10 cellular contexts compared by ENCODE assay signal in genomic region chr17:4703330-4703691, GRCh38. TPM values are rescaled to one million over a fixed set of nuclear protein-coding genes. Genes with fewer than 3 reads are reported as not detected.
DNase-seq lines count a peak whose midpoint lies in the region; ATAC-seq and TF ChIP-seq lines count a peak whose summit lies in the region.
"Had no signal": no experiment of that assay in that cellular context is flagged by ENCODE, and none has a peak within 500 bp of the region (broad histone marks: within the 10 kb centered on the region; RNA-seq: fewer than 3 reads in every experiment).

No MANE protein-coding gene starts in this region.

- DNase-seq in activated CD4-positive, alpha-beta T cell treated with anti-CD3 and anti-CD28 coated beads for 36 hours: no peak
- no peak for DNase-seq in activated CD4-positive, alpha-beta T cell treated with anti-CD3 and anti-CD28 coated beads, Interleukin-2, amount 50 U/mL, for 4 hours
- no peak for DNase-seq in activated naive CD8-positive, alpha-beta T cell treated with anti-CD3 and anti-CD28 coated beads, Interleukin-2, amount 50 U/mL, for 24 hours
- DNase-seq in suprapubic skin (ENCODE audit: low spot score in 2 of 2): no peak
- DNase-seq in stimulated activated CD4-positive, alpha-beta T cell treated with anti-CD3 and anti-CD28 coated beads, Interleukin-2, amount 100 ng/mL, for 24 hours: no peak
- no peak for DNase-seq in hepatic stellate cell (ENCODE audit: low spot score)

- H3K27me3 Mint-ChIP-seq in activated CD4-positive, alpha-beta T cell treated with anti-CD3 and anti-CD28 coated beads for 36 hours: no peaks in the 10 kb centered on the region
- no peaks in the 10 kb centered on the region for H3K27me3 Mint-ChIP-seq in activated naive CD8-positive, alpha-beta T cell treated with anti-CD3 and anti-CD28 coated beads, Interleukin-2, amount 50 U/mL, for 24 hours

- H3K27me3 ChIP-seq in layer of hippocampus (ENCODE audit: control insufficient read depth, insufficient read depth, low read length) (no peaks in the 10 kb centered on the region), suprapubic skin (no peaks in the 10 kb centered on the region)

- H3K4me1 Mint-ChIP-seq in activated CD4-positive, alpha-beta T cell treated with anti-CD3 and anti-CD28 coated beads for 36 hours: peaks cover 53% of the 10 kb centered on the region
- peaks cover 56% of the 10 kb centered on the region for H3K4me1 Mint-ChIP-seq in activated naive CD8-positive, alpha-beta T cell treated with anti-CD3 and anti-CD28 coated beads, Interleukin-2, amount 50 U/mL, for 24 hours

- H3K36me3 ChIP-seq in suprapubic skin: no peaks in the 10 kb centered on the region

- peak overlapping the region; percentile 93 for H3K4me3 ChIP-seq in suprapubic skin

- no peak for TF ChIP-seq POLR2A in suprapubic skin (IDR thresholded peaks at IDR 0.05)

- H3K27ac ChIP-seq in layer of hippocampus (ENCODE audit: low read depth, low read length): peak overlapping the region; percentile 82
- no peak overlapping the region for H3K27ac ChIP-seq in suprapubic skin

- peaks cover 26% of the 10 kb centered on the region for H3K4me1 ChIP-seq in suprapubic skin

- no peak for TF ChIP-seq EP300 in suprapubic skin (IDR thresholded peaks at IDR 0.05)

- intact Hi-C loops in activated CD4-positive, alpha-beta T cell treated with anti-CD3 and anti-CD28 coated beads for 36 hours (cut with DNase I, micrococcal nuclease): loop anchor here in 1 of 2 experiments (5.0 to 10.0 kb wide), 2 partner anchors 561 to 979 kb away; partner anchors contain the start of genes CYB5D2, HASPIN and ZZEF1

- CTCF ChIA-PET in activated CD4-positive, alpha-beta T cell treated with anti-CD3 and anti-CD28 coated beads for 36 hours (lab: Charles Lee): interaction anchor here (1.1 to 3.2 kb wide), 3 partner anchors 13 to 138 kb away, joined by 4 to 10 read pairs (median 4); no protein-coding TSS in a partner anchor

- TF ChIP-seq CTCF in suprapubic skin (IDR thresholded peaks at IDR 0.05): no peak

- POLR2A ChIA-PET in activated CD4-positive, alpha-beta T cell treated with anti-CD3 and anti-CD28 coated beads for 36 hours (lab: Charles Lee): interaction anchor here (0.6 kb wide), 1 partner anchor 104 kb away, joined by 5 read pairs; the partner anchor contains the start of gene PLD2

- H3K36me3 Mint-ChIP-seq in activated CD4-positive, alpha-beta T cell treated with anti-CD3 and anti-CD28 coated beads for 36 hours (ENCODE audit: low read depth): peaks cover 13% of the 10 kb centered on the region
- H3K36me3 Mint-ChIP-seq in activated naive CD8-positive, alpha-beta T cell treated with anti-CD3 and anti-CD28 coated beads, Interleukin-2, amount 50 U/mL, for 24 hours (ENCODE audit: low read depth): peaks cover 20% of the 10 kb centered on the region

- H3K9me3 ChIP-seq in suprapubic skin: no peaks in the 10 kb centered on the region

- H3K27ac Mint-ChIP-seq in activated CD4-positive, alpha-beta T cell treated with anti-CD3 and anti-CD28 coated beads for 36 hours: peak overlapping the region; percentile 97
- peak overlapping the region; percentile 87 for H3K27ac Mint-ChIP-seq in activated naive CD8-positive, alpha-beta T cell treated with anti-CD3 and anti-CD28 coated beads, Interleukin-2, amount 50 U/mL, for 24 hours

- ATAC-seq in activated CD4-positive, alpha-beta T cell treated with anti-CD3 and anti-CD28 coated beads for 36 hours: no peak
- no peak for ATAC-seq in activated naive CD8-positive, alpha-beta T cell treated with anti-CD3 and anti-CD28 coated beads, Interleukin-2, amount 50 U/mL, for 24 hours
- ATAC-seq in GM19463 (IDR thresholded peaks at IDR 0.05; ENCODE audit: unreplicated experiment): no peak

- H3K9me3 Mint-ChIP-seq in activated CD4-positive, alpha-beta T cell treated with anti-CD3 and anti-CD28 coated beads for 36 hours (ENCODE audit: low read depth): no peaks in the 10 kb centered on the region
- H3K9me3 Mint-ChIP-seq in activated naive CD8-positive, alpha-beta T cell treated with anti-CD3 and anti-CD28 coated beads, Interleukin-2, amount 50 U/mL, for 24 hours: no peaks in the 10 kb centered on the region

- peak overlapping the region; percentile 84 for H3K4me3 Mint-ChIP-seq in activated CD4-positive, alpha-beta T cell treated with anti-CD3 and anti-CD28 coated beads for 36 hours
- peak overlapping the region; percentile 93 for H3K4me3 Mint-ChIP-seq in activated naive CD8-positive, alpha-beta T cell treated with anti-CD3 and anti-CD28 coated beads, Interleukin-2, amount 50 U/mL, for 24 hours

- WGBS in suprapubic skin: 4% methylated on average over 15 of the region's 15 CpGs

RNA-seq across cellular contexts. Expression of gene PELP1, which starts 0.6 kb away (rescaled TPM):
- 100 to 1,000 TPM in 1 of 2 experiments, 10 to 100 TPM in 1; 94.1 to 102 TPM for total RNA-seq in activated CD4-positive, alpha-beta T cell treated with anti-CD3 and anti-CD28 coated beads for 36 hours
- 10 to 100 TPM; 32.2 to 79.3 (median 60.9) TPM for total RNA-seq in suprapubic skin

RNA-seq across cellular contexts. Expression of gene ARRB2, which starts 7.1 kb away (rescaled TPM):
- total RNA-seq in activated CD4-positive, alpha-beta T cell treated with anti-CD3 and anti-CD28 coated beads for 36 hours: 100 to 1,000 TPM; 168 to 175 TPM
- 10 to 100 TPM; 12.1 to 20.6 (median 16.0) TPM for total RNA-seq in suprapubic skin

RNA-seq across cellular contexts. Expression of gene MED11, which starts 27.9 kb away (rescaled TPM):
- total RNA-seq in activated CD4-positive, alpha-beta T cell treated with anti-CD3 and anti-CD28 coated beads for 36 hours: 10 to 100 TPM; 16.7 to 22.9 TPM
- total RNA-seq in suprapubic skin: 10 to 100 TPM; 15.0 to 38.0 (median 26.4) TPM

RNA-seq across cellular contexts. Expression of gene ZMYND15, which starts 36.3 kb away (rescaled TPM):
- total RNA-seq in activated CD4-positive, alpha-beta T cell treated with anti-CD3 and anti-CD28 coated beads for 36 hours: under 1 TPM; 0.09 to 0.11 TPM
- 1 to 10 TPM in 2 of 4 donors, under 1 TPM in 2; 0.40 to 2.8 (median 1.3) TPM for total RNA-seq in suprapubic skin
- total RNA-seq: dermis microvascular lymphatic vessel endothelial cell, HT1080 had no signal

RNA-seq across cellular contexts. Expression of gene CXCL16, which starts 36.4 kb away (rescaled TPM):
- 1 to 10 TPM; 1.7 to 2.5 TPM for total RNA-seq in activated CD4-positive, alpha-beta T cell treated with anti-CD3 and anti-CD28 coated beads for 36 hours
- total RNA-seq in suprapubic skin: 10 to 100 TPM; 12.5 to 33.9 (median 18.8) TPM

Comparison
In these comparisons a context has a peak if more than half of its experiments do, and no peak if none do; other contexts are left out.
1. RNA of gene ARRB2, which starts 7.1 kb away (total RNA-seq): 168 to 175 TPM in activated CD4-positive, alpha-beta T cell treated with anti-CD3 and anti-CD28 coated beads for 36 hours; 12.1 to 20.6 TPM in suprapubic skin; every median in the first group is over 4 times any median in the second.